ENCODE assay signal across 29 cellular contexts in genomic region chr7:157674027-157674714, GRCh38.
A peak's percentile ranks its signal among the peaks of the same experiment; 100 is the strongest.
DNase-seq lines count a peak whose midpoint lies in the region; ATAC-seq and TF ChIP-seq lines count a peak whose summit lies in the region.
"Had no signal": no experiment of that assay in that cellular context is flagged by ENCODE, and none has a peak within 500 bp of the region (broad histone marks: within the 10 kb centered on the region; RNA-seq: fewer than 3 reads in every experiment).

No MANE protein-coding gene starts in this region.

- no peak for TF ChIP-seq POLR2A in testis (IDR thresholded peaks at IDR 0.05)

- H3K27me3 ChIP-seq in WERI-Rb-1 (ENCODE audit: insufficient read depth, low read depth, severe bottlenecking) (no peaks in the 10 kb centered on the region), left lung (peaks cover 4 to 100% of the 10 kb centered on the region in 2 donors), testis (no peaks in the 10 kb centered on the region)
- H3K27me3 ChIP-seq: foreskin keratinocyte had no signal

- no peaks in the 10 kb centered on the region for H3K9me3 ChIP-seq in WERI-Rb-1 (ENCODE audit: severe bottlenecking)
- H3K9me3 ChIP-seq in left lung = no peaks in the 10 kb centered on the region
- no peaks in the 10 kb centered on the region for H3K9me3 ChIP-seq in testis
- H3K9me3 ChIP-seq: esophagus muscularis mucosa, heart left ventricle had no signal

- H3K9me3 Mint-ChIP-seq in activated T-cell treated with anti-CD3 and anti-CD28 coated beads, Interleukin-2, amount 50 U/mL, for 4 hours = no peaks in the 10 kb centered on the region
- H3K9me3 Mint-ChIP-seq: stimulated activated naive CD8-positive, alpha-beta T cell treated with anti-CD3 and anti-CD28 coated beads, Interleukin-15, amount 100 ng/mL, for 72 hours; T-helper 2 cell treated with Interferon-gamma antibody and Interleukin-4, amounts not matched to agents 5 μg/mL and 100 μg/mL, for 36 hours had no signal

- peaks cover 64% of the 10 kb centered on the region for H3K27me3 Mint-ChIP-seq in activated T-cell treated with anti-CD3 and anti-CD28 coated beads, Interleukin-2, amount 50 U/mL, for 4 hours (ENCODE audit: low read depth)

- H3K4me3 ChIP-seq in WERI-Rb-1 (ENCODE audit: low read depth, low read length) (no peak overlapping the region), left lung (no peak overlapping the region), testis (no peak overlapping the region)
- H3K4me3 ChIP-seq: cardiac muscle cell, esophagus muscularis mucosa, heart left ventricle, tibial artery had no signal

- H3K4me3 Mint-ChIP-seq in activated T-cell treated with anti-CD3 and anti-CD28 coated beads, Interleukin-2, amount 50 U/mL, for 4 hours = no peak overlapping the region
- H3K4me3 Mint-ChIP-seq: activated CD8-positive, alpha-beta T cell treated with anti-CD3 and anti-CD28 coated beads, Interleukin-2, amount 10 ng/mL, durations not matched to agents 7 days and 5 days; HFFc6; naive thymus-derived CD4-positive, alpha-beta T cell; stimulated activated naive CD8-positive, alpha-beta T cell treated with anti-CD3 and anti-CD28 coated beads, Interleukin-15, amount 100 ng/mL, for 72 hours; T-helper 2 cell treated with Interferon-gamma antibody and Interleukin-4, amounts not matched to agents 5 μg/mL and 100 μg/mL, for 36 hours had no signal

- peak; percentile 4 for DNase-seq in activated T-cell treated with anti-CD3 and anti-CD28 coated beads, Interleukin-2, amount 50 U/mL, for 4 hours
- no peak for DNase-seq in activated T-cell treated with anti-CD3 and anti-CD28 coated beads, Interleukin-2, amount 50 U/mL, for 1 hour
- DNase-seq in WERI-Rb-1 = peak; percentile 5
- DNase-seq in left lung = peak; percentile 26 to 65
- DNase-seq in testis = peak; percentile 12
- no peak for DNase-seq in SKM-1 treated with dmso at 0.1 percent for 144 hours (lab: John Stamatoyannopoulos, UW; ENCODE audit: unreplicated experiment)
- DNase-seq: activated CD8-positive, alpha-beta T cell treated with anti-CD3 and anti-CD28 coated beads, Interleukin-2, amount 10 ng/mL, durations not matched to agents 7 days and 5 days; dermis blood vessel endothelial cell; DMS79 treated with DMSO at 0.1 percent for 48 hours; foreskin keratinocyte; GOT3; HFFc6; NCI-H1092 treated with DMSO at 0.1 percent for 48 hours; NCI-H1694 treated with DMSO at 0.1 percent for 48 hours; NCI-H446; NCI-H774; SHP77 treated with DMSO at 0.1 percent for 48 hours; small intestine; stimulated activated naive CD8-positive, alpha-beta T cell treated with anti-CD3 and anti-CD28 coated beads, Interleukin-15, amount 100 ng/mL, for 72 hours had no signal

- TF ChIP-seq CTCF in WERI-Rb-1 (IDR thresholded peaks at IDR 0.05; ENCODE audit: low read depth, low read length) (no peak), left lung (IDR thresholded peaks at IDR 0.05) (no peak), testis (IDR thresholded peaks at IDR 0.05) (no peak)

- no peaks in the 10 kb centered on the region for H3K4me1 ChIP-seq in left lung
- no peaks in the 10 kb centered on the region for H3K4me1 ChIP-seq in testis
- H3K4me1 ChIP-seq: esophagus muscularis mucosa, foreskin keratinocyte, heart left ventricle, tibial artery had no signal

- WGBS in testis, 2 donors = 89 to 91% methylated on average over 27 to 28 of the region's 28 CpGs

- H3K36me3 ChIP-seq in WERI-Rb-1 (no peaks in the 10 kb centered on the region; the same call in 1 of the 2 replicates), left lung (no peaks in the 10 kb centered on the region), testis (ENCODE audit: low read depth, missing control alignments) (no peaks in the 10 kb centered on the region)
- H3K36me3 ChIP-seq: cardiac muscle cell, esophagus muscularis mucosa, heart left ventricle, tibial artery had no signal

- intact Hi-C loops in left lung (cut with DNase I) (no loop called here), testis (cut with DNase I; ENCODE audit: low total_unique reads) (no loop called here)

- no peak for ATAC-seq in activated T-cell treated with anti-CD3 and anti-CD28 coated beads, Interleukin-2, amount 50 U/mL, for 4 hours
- ATAC-seq in left lung (no peak), HG03521 (IDR thresholded peaks at IDR 0.05; ENCODE audit: unreplicated experiment) (no peak), HG03432 (IDR thresholded peaks at IDR 0.05; ENCODE audit: unreplicated experiment) (no peak)
- ATAC-seq: activated CD8-positive, alpha-beta T cell treated with anti-CD3 and anti-CD28 coated beads, Interleukin-2, amount 10 ng/mL, durations not matched to agents 7 days and 5 days; foreskin keratinocyte; heart left ventricle; naive thymus-derived CD4-positive, alpha-beta T cell; Panc1 had no signal

- H3K27ac ChIP-seq in WERI-Rb-1 (no peak overlapping the region), left lung (no peak overlapping the region), testis (no peak overlapping the region)
- H3K27ac ChIP-seq: 22Rv1, cardiac muscle cell, esophagus muscularis mucosa, foreskin keratinocyte, heart left ventricle, tibial artery had no signal

- no peaks in the 10 kb centered on the region for H3K36me3 Mint-ChIP-seq in activated T-cell treated with anti-CD3 and anti-CD28 coated beads, Interleukin-2, amount 50 U/mL, for 4 hours (ENCODE audit: insufficient read depth)
- H3K36me3 Mint-ChIP-seq: naive thymus-derived CD4-positive, alpha-beta T cell had no signal

- H3K4me1 Mint-ChIP-seq in activated T-cell treated with anti-CD3 and anti-CD28 coated beads, Interleukin-2, amount 50 U/mL, for 4 hours (ENCODE audit: low read depth) = peaks cover 7% of the 10 kb centered on the region

Comparison
In these comparisons a context has a peak if more than half of its experiments do, and no peak if none do; other contexts are left out.
1. DNase-seq: peak in activated T-cell treated with anti-CD3 and anti-CD28 coated beads, Interleukin-2, amount 50 U/mL, for 4 hours (single experiment), WERI-Rb-1 (single experiment), left lung (2 of 2) and testis (single experiment); none in activated T-cell treated with anti-CD3 and anti-CD28 coated beads, Interleukin-2, amount 50 U/mL, for 1 hour (single experiment) and SKM-1 treated with dmso at 0.1 percent for 144 hours (single experiment).